Comparison of ENCODE assay signal across 8 cellular contexts in the genomic region with DNA sequence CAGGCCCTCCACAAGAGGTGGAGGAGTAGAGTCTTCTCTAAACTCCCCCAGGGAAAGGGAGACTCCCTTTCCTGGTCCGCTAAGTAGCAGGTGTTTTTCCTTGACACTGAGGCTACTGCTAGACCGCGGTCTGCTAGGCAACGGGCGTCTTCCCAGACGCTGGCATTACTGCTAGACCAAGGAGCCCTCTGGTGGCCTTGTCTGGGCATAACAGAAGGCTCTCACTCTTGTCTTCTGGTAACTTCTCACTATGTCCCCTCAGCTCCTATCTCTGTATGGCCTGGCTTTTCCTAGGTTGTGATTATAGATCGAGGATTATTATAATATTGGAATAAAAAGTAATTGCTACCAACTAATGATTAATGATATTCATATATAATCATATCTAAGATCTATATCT. TPM values are rescaled to one million over a fixed set of nuclear protein-coding genes. Genes with fewer than 3 reads are reported as not detected.
DNase-seq lines count a peak whose midpoint lies in the region; ATAC-seq, FAIRE-seq and TF ChIP-seq lines count a peak whose summit lies in the region.
"Not testable (repeated sequence)": the region's sequence is repeated elsewhere in the genome, so short reads cannot be mapped to it uniquely, and the experiment has no call there.

No MANE protein-coding gene starts in this region.

- H4K20me1 ChIP-seq in H1 (replicated peaks in 1 of 2; ENCODE audit: control insufficient read depth in 1 of 2, insufficient read depth in 2 of 2, low read length in 2 of 2): not testable (repeated sequence)

- H2BK5ac ChIP-seq in H1 (ENCODE audit: low read depth, low read length): not testable (repeated sequence)

- H3K79me1 ChIP-seq in H1 (ENCODE audit: low read depth, low read length): not testable (repeated sequence)

- WGBS in H1 (ENCODE audit: extremely low coverage in 1 of 2, insufficient coverage in 1 of 2, insufficient read length in 1 of 2, insufficient replicate concordance in 2 of 2, low coverage in 1 of 2, low lambda C conversion rate in 2 of 2, missing lambda C conversion rate in 1 of 2), 2 experiments: 85% methylated on average over 7 of the region's 7 CpGs; no CpG with 5 or more reads in 1 of the 2 experiments
- 54 to 87% (median 57%) methylated on average over 7 of the region's 7 CpGs for WGBS in psoas muscle, 3 donors
- 61 to 66% methylated on average over 7 of the region's 7 CpGs for WGBS in upper lobe of left lung, 2 donors

- not testable (repeated sequence) for H3K4me1 ChIP-seq in H1 (replicated peaks in 1 of 4; ENCODE audit: control insufficient read depth in 3 of 4, insufficient read depth in 4 of 4, low read length in 3 of 4); psoas muscle; upper lobe of left lung

- H2AFZ ChIP-seq in H1 (ENCODE audit: low read length): not testable (repeated sequence)

- ATAC-seq in psoas muscle; upper lobe of left lung (ENCODE audit: low FRiP score in 2 of 2): not testable (repeated sequence)

- not testable (repeated sequence) for H3K9ac ChIP-seq in H1 (replicated peaks in 1 of 4; ENCODE audit: extremely low read depth in 1 of 4, low read depth in 3 of 4, low read length in 3 of 4)

- not testable (repeated sequence) for FAIRE-seq in H1 (lab: Jason Lieb, UNC)

- H3K9me3 ChIP-seq in H1 (ENCODE audit: insufficient read depth in 2 of 2, low read depth in 1 of 2, low read length in 1 of 2): peaks cover 63 to 68% of the 10 kb centered on the region in 2 experiments
- peaks cover 26% of the 10 kb centered on the region for H3K9me3 ChIP-seq in psoas muscle
- peaks cover 17 to 66% (median 52%) of the 10 kb centered on the region in 4 donors for H3K9me3 ChIP-seq in upper lobe of left lung

- H4K8ac ChIP-seq in H1 (ENCODE audit: extremely low read depth, insufficient read depth, low read length): not testable (repeated sequence)

- H3K36me3 Mint-ChIP-seq in activated naive CD4-positive, alpha-beta T cell treated with anti-CD3 and anti-CD28 coated beads, Interleukin-2, amount 10 ng/mL, durations not matched to agents 7 days and 5 days: peaks cover 69% of the 10 kb centered on the region
- peaks cover 30 to 59% (median 56%) of the 10 kb centered on the region in 3 donors for H3K36me3 Mint-ChIP-seq in immature natural killer cell

- not testable (repeated sequence) for H3K4me3 ChIP-seq in H1 (ENCODE audit: extremely low read depth in 1 of 4, insufficient read depth in 2 of 4, low read depth in 3 of 4, low read length in 4 of 4); psoas muscle; upper lobe of left lung

- H3K23ac ChIP-seq in H1 (ENCODE audit: insufficient read length): not testable (repeated sequence)

- H2BK12ac ChIP-seq in H1 (ENCODE audit: low read depth, low read length): not testable (repeated sequence)

- not testable (repeated sequence) for H3K4me2 ChIP-seq in H1 (ENCODE audit: insufficient read depth in 1 of 2, low read depth in 2 of 2, low read length in 2 of 2)

- not testable (repeated sequence) for H3K14ac ChIP-seq in H1 (ENCODE audit: insufficient read length)

- H2BK120ac ChIP-seq in H1 (replicated peaks; ENCODE audit: low read depth, low read length): not testable (repeated sequence)

- not testable (repeated sequence) for H2AK5ac ChIP-seq in H1 (ENCODE audit: low read depth, low read length)

- POLR2A ChIA-PET in H1 (lab: Charles Lee; ENCODE audit: partially characterized antibody): interaction anchor here (1.3 kb wide), 1 partner anchor 18 kb away, joined by 4 read pairs; no protein-coding TSS in a partner anchor

- intact Hi-C loops in psoas muscle (cut with DNase I): not testable (repeated sequence)

- H3K56ac ChIP-seq in H1 (replicated peaks; ENCODE audit: insufficient read length, low read depth, low read length): not testable (repeated sequence)

- not testable (repeated sequence) for H3K27ac Mint-ChIP-seq in activated naive CD4-positive, alpha-beta T cell treated with anti-CD3 and anti-CD28 coated beads, Interleukin-2, amount 10 ng/mL, durations not matched to agents 7 days and 5 days; immature natural killer cell

- H3K9me3 Mint-ChIP-seq in activated naive CD4-positive, alpha-beta T cell treated with anti-CD3 and anti-CD28 coated beads, Interleukin-2, amount 10 ng/mL, durations not matched to agents 7 days and 5 days: peaks cover 62% of the 10 kb centered on the region
- H3K9me3 Mint-ChIP-seq in immature natural killer cell: peaks cover 32 to 50% (median 38%) of the 10 kb centered on the region in 6 donors

- DNase-seq in G401 (ENCODE audit: low spot score) (peak; percentile 78), NCI-H69 (lab: John Stamatoyannopoulos, UW) (peak; percentile 38), H1 (ENCODE audit: low read depth in 1 of 2, low spot score in 2 of 2) (peak; percentile 36 to 76), immature natural killer cell (peak; percentile 4 to 11 (median 4)), psoas muscle (peak; percentile 53 to 79)
- DNase-seq in activated CD4-positive, alpha-beta T cell treated with anti-CD3 and anti-CD28 coated beads for 24 hours (ENCODE audit: low read depth in 2 of 2): peak; percentile 1 to 9
- DNase-seq in activated naive CD4-positive, alpha-beta T cell treated with anti-CD3 and anti-CD28 coated beads, Interleukin-2, amount 10 ng/mL, durations not matched to agents 7 days and 5 days: peak; percentile 48
- not testable (repeated sequence) for DNase-seq in upper lobe of left lung

- TF ChIP-seq CTCF in H1 (IDR thresholded peaks at IDR 0.05; ENCODE audit: control extremely low read depth in 1 of 3, insufficient read depth in 1 of 3, low read depth in 1 of 3, low read length in 3 of 3) (peak; percentile 42 to 57 (median 42)), psoas muscle (IDR thresholded peaks at IDR 0.05) (peak; percentile 55), upper lobe of left lung (IDR thresholded peaks at IDR 0.05) (peak in 5 of 6 experiments; percentile 22 to 66 (median 45))

- not testable (repeated sequence) for H3K4me1 Mint-ChIP-seq in activated naive CD4-positive, alpha-beta T cell treated with anti-CD3 and anti-CD28 coated beads, Interleukin-2, amount 10 ng/mL, durations not matched to agents 7 days and 5 days; immature natural killer cell

- H3K4me3 Mint-ChIP-seq in activated naive CD4-positive, alpha-beta T cell treated with anti-CD3 and anti-CD28 coated beads, Interleukin-2, amount 10 ng/mL, durations not matched to agents 7 days and 5 days; immature natural killer cell: not testable (repeated sequence)

- not testable (repeated sequence) for H2BK15ac ChIP-seq in H1 (ENCODE audit: low read length)

- TF ChIP-seq RAD21 in H1 (IDR thresholded peaks at IDR 0.05 in 1 of 2, conservative IDR thresholded peaks at IDR 0.05 in 1 of 2; ENCODE audit: low read depth in 2 of 2, low read length in 2 of 2): peak; percentile 58 to 60

- not testable (repeated sequence) for TF ChIP-seq POLR2A in H1 (IDR thresholded peaks at IDR 0.05; ENCODE audit: control extremely low read depth in 1 of 2, low read depth in 2 of 2, low read length in 2 of 2); upper lobe of left lung (IDR thresholded peaks at IDR 0.05)

- H3K23me2 ChIP-seq in H1 (ENCODE audit: low read depth, low read length): not testable (repeated sequence)

- not testable (repeated sequence) for TF ChIP-seq EP300 in H1 (IDR thresholded peaks at IDR 0.05; ENCODE audit: borderline replicate concordance in 1 of 2, low read depth in 2 of 2, low read length in 2 of 2); upper lobe of left lung (IDR thresholded peaks at IDR 0.05)

- H3K36me3 ChIP-seq in H1 (ENCODE audit: control insufficient read depth in 2 of 4, insufficient read depth in 4 of 4, low read length in 3 of 4) (peaks cover 15 to 89% (median 63%) of the 10 kb centered on the region in 4 experiments), upper lobe of left lung (peaks cover 0 to 24% (median 6%) of the 10 kb centered on the region in 4 donors)
- H3K36me3 ChIP-seq in psoas muscle (ENCODE audit: insufficient read depth in 1 of 2, low read depth in 1 of 2): not testable (repeated sequence)

- CTCF ChIA-PET in activated naive CD4-positive, alpha-beta T cell treated with anti-CD3 and anti-CD28 coated beads, Interleukin-2, amount 10 ng/mL, durations not matched to agents 7 days and 5 days (lab: Charles Lee): interaction anchor here (0.9 kb wide), 1 partner anchor 84 kb away, joined by 3 read pairs; no protein-coding TSS in a partner anchor
- CTCF ChIA-PET in H1 (lab: Charles Lee; ENCODE audit: partially characterized antibody): interaction anchor here (0.8 to 1.9 kb wide), 6 partner anchors 16 to 142 kb away, joined by 3 to 6 read pairs (median 3); no protein-coding TSS in a partner anchor

- not testable (repeated sequence) for H4K91ac ChIP-seq in H1 (replicated peaks; ENCODE audit: insufficient read length, low read length)

- not testable (repeated sequence) for H4K5ac ChIP-seq in H1 (ENCODE audit: insufficient read length, low read depth, low read length)

- H3K27me3 Mint-ChIP-seq in activated naive CD4-positive, alpha-beta T cell treated with anti-CD3 and anti-CD28 coated beads, Interleukin-2, amount 10 ng/mL, durations not matched to agents 7 days and 5 days; immature natural killer cell (ENCODE audit: low read depth in 3 of 3): not testable (repeated sequence)

- peaks cover 0 to 11% of the 10 kb centered on the region in 2 experiments; a peak in 1 of 4 replicates for H3K79me2 ChIP-seq in H1 (ENCODE audit: control insufficient read depth in 1 of 2, insufficient read depth in 2 of 2, low read length in 2 of 2)

- in situ Hi-C loops in G401 (cut with HindIII; ENCODE audit: low sequenced_read_pairs): not testable (repeated sequence)

- not testable (repeated sequence) for H3K18ac ChIP-seq in H1 (ENCODE audit: extremely low read depth, low read length)

- not testable (repeated sequence) for H3K27ac ChIP-seq in H1 (ENCODE audit: low read depth, low read length); psoas muscle; upper lobe of left lung

- not testable (repeated sequence) for H2BK20ac ChIP-seq in H1 (ENCODE audit: low read length)

- H3K4ac ChIP-seq in H1 (replicated peaks; ENCODE audit: insufficient read length, low read depth, low read length): not testable (repeated sequence)

- not testable (repeated sequence) for H3K27me3 ChIP-seq in H1 (replicated peaks in 1 of 4; ENCODE audit: control insufficient read depth in 3 of 4, extremely low read depth in 1 of 4, insufficient read depth in 3 of 4, low read length in 3 of 4); psoas muscle (ENCODE audit: insufficient read depth in 3 of 3, low read length in 2 of 3); upper lobe of left lung

RNA-seq across cellular contexts. Expression of a gene that starts 29.7 kb away (rescaled TPM):
- total RNA-seq in G401 (2014; rRNA removed; shearing (Covaris generic)): not detected in 2 replicates
- total RNA-seq in H1 (2021; fragmentation: NEBNext Ultra II Directional; extraction: Animal tissue kit (Norgen Biotek cat#: 25700)): 61.1 and 61.8 TPM in 2 replicates
- polyA plus RNA-seq in H1 (2011; rRNA removed) (25.3 and 40.8 TPM in 2 replicates), immature natural killer cell (1 to 10 TPM; 2.8 to 5.3 (median 4.8) TPM), psoas muscle (1 to 10 TPM in 1 of 3 donors, under 1 TPM in 2; 0.69 to 2.1 (median 0.94) TPM)
- 38.1 TPM for polyA plus RNA-seq in H1 (2011; cell fraction: cytosol; rRNA removed)
- 35.4 TPM for polyA plus RNA-seq in H1 (2011; cell fraction: nucleus; rRNA removed)
- polyA plus RNA-seq in H1 (2012, experiment 1 of 2): 33.0 to 53.7 TPM (median 40.9 TPM) in 4 replicates
- 8.5 TPM for polyA plus RNA-seq in H1 (2012, experiment 2 of 2)
- polyA plus RNA-seq in H1 (2013, experiment 1 of 2): 54.7 TPM
- 52.0 TPM for polyA plus RNA-seq in H1 (2013, experiment 2 of 2)
- 134 and 170 TPM in 2 replicates for polyA minus RNA-seq in H1 (2011; rRNA and poly(A)+ RNA removed)
- polyA minus RNA-seq in H1 (2011; cell fraction: cytosol; rRNA and poly(A)+ RNA removed): 47.7 TPM
- 227 TPM for polyA minus RNA-seq in H1 (2011; cell fraction: nucleus; rRNA and poly(A)+ RNA removed)
- total RNA-seq in psoas muscle (1 to 10 TPM in 3 of 4 donors, under 1 TPM in 1; 0.69 to 2.3 (median 1.8) TPM), upper lobe of left lung (1 to 10 TPM; 2.9 to 7.3 (median 3.9) TPM)
